ENCODE assay signal across 1 cellular context in genomic region chr20:815914-816606, GRCh38.
TF ChIP-seq lines count a peak whose summit lies in the region.

No MANE protein-coding gene starts in this region.

TF ChIP-seq in H1, 55 proteins besides CTCF, POLR2A, EP300 and RAD21 (continued from another document):
- TF ChIP-seq TAF7 (optimal IDR thresholded peaks at IDR 0.05; ENCODE audit: borderline replicate concordance, low read depth, low read length): no peak
- no peak for TF ChIP-seq RBBP5 (IDR thresholded peaks at IDR 0.05; ENCODE audit: borderline replicate concordance, low read depth, low read length)
- no peak for TF ChIP-seq SIX5 (IDR thresholded peaks at IDR 0.05; ENCODE audit: low read depth, low read length)
- TF ChIP-seq KDM1A (IDR thresholded peaks at IDR 0.05; ENCODE audit: borderline replicate concordance, low read length): no peak
- no peak for TF ChIP-seq CEBPB (IDR thresholded peaks at IDR 0.05; ENCODE audit: low read depth, low read length)
- peak; percentile 42; the same call in 1 of the 2 replicates for TF ChIP-seq E2F6 (IDR thresholded peaks at IDR 0.05)
- TF ChIP-seq SRF (IDR thresholded peaks at IDR 0.05; ENCODE audit: low read depth, low read length): no peak
- TF ChIP-seq HDAC6 (IDR thresholded peaks at IDR 0.05; ENCODE audit: low read depth, low read length): no peak
- TF ChIP-seq CREB1 (IDR thresholded peaks at IDR 0.05): no peak
- TF ChIP-seq EZH2 (IDR thresholded peaks at IDR 0.05; ENCODE audit: low read depth, low read length, severe bottlenecking): no peak
- TF ChIP-seq POLR2AphosphoS5 (IDR thresholded peaks at IDR 0.05; ENCODE audit: low read depth, low read length): no peak
- no peak for TF ChIP-seq SP4 (IDR thresholded peaks at IDR 0.05; ENCODE audit: low read length)
- TF ChIP-seq RXRA (IDR thresholded peaks at IDR 0.05; ENCODE audit: insufficient read depth, low read depth, low read length): no peak
- no peak for TF ChIP-seq KDM5A (IDR thresholded peaks at IDR 0.05; ENCODE audit: low read length)
- no peak for TF ChIP-seq TAF1 (IDR thresholded peaks at IDR 0.05; ENCODE audit: low read depth, low read length)
- TF ChIP-seq POU5F1 (IDR thresholded peaks at IDR 0.05; ENCODE audit: low read depth, low read length): no peak
- no peak for TF ChIP-seq SAP30 (IDR thresholded peaks at IDR 0.05; ENCODE audit: insufficient read depth, insufficient replicate concordance, low read length)
- no peak for TF ChIP-seq SP1 (IDR thresholded peaks at IDR 0.05; ENCODE audit: low read depth, low read length)
- no peak for TF ChIP-seq CHD1 (IDR thresholded peaks at IDR 0.05; ENCODE audit: low read depth, low read length)
- TF ChIP-seq FOSL1 (IDR thresholded peaks at IDR 0.05; ENCODE audit: insufficient read depth, low read depth, low read length): no peak
- no peak for TF ChIP-seq BRCA1 (IDR thresholded peaks at IDR 0.05; ENCODE audit: low read depth, low read length)
- no peak for TF ChIP-seq TCF12 (IDR thresholded peaks at IDR 0.05; ENCODE audit: low read depth, low read length)
- TF ChIP-seq YY1 (IDR thresholded peaks at IDR 0.05; ENCODE audit: low read depth, low read length): 0 out of 2 replicates have a peak, but pooled peaks have one; percentile 32
- TF ChIP-seq ATF3 (IDR thresholded peaks at IDR 0.05; ENCODE audit: insufficient read depth, low read depth, low read length): no peak
- TF ChIP-seq SP2 (IDR thresholded peaks at IDR 0.05; ENCODE audit: low read length): no peak
- 0 out of 2 replicates have a peak, but pooled peaks have one; percentile 37 for TF ChIP-seq TEAD4 (IDR thresholded peaks at IDR 0.05; ENCODE audit: low read depth, low read length)
- TF ChIP-seq CHD7 (IDR thresholded peaks at IDR 0.05; ENCODE audit: insufficient replicate concordance, low read length): no peak
- TF ChIP-seq SIRT6 (IDR thresholded peaks at IDR 0.05; ENCODE audit: low read length): no peak
- TF ChIP-seq PHF8 (conservative IDR thresholded peaks at IDR 0.05; ENCODE audit: low read depth, low read length): no peak
